ENCODE assay signal across 14 cellular contexts in the genomic region with DNA sequence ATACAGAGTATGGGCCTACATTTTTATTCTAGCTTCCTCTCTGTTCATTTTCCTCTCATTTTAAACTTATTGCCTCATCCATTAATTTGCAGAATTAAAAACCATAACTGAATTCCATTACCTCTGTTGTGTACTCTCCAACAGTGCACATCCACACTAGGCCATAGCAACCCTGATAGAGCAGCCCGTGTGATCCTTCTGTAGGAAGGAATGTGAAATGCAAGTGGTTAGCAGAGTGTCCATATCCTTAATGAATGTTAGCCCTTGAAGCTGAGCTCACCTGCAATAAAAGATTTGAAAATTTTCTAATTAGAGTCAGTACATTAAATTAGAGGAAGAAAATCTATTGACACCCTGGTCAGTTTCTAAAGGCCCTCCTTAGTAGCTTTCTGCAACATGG. TPM values are rescaled to one million over a fixed set of nuclear protein-coding genes. Genes with fewer than 3 reads are reported as not detected.
DNase-seq lines count a peak whose midpoint lies in the region; ATAC-seq and TF ChIP-seq lines count a peak whose summit lies in the region.
"Had no signal": no experiment of that assay in that cellular context is flagged by ENCODE, and none has a peak within 500 bp of the region (broad histone marks: within the 10 kb centered on the region; RNA-seq: fewer than 3 reads in every experiment).

No MANE protein-coding gene starts in this region.

- no peak for ATAC-seq in stimulated activated naive CD8-positive, alpha-beta T cell treated with anti-CD3 and anti-CD28 coated beads, Interleukin-15, amount 100 ng/mL, for 72 hours
- no peak for ATAC-seq in GM21367 (IDR thresholded peaks at IDR 0.05; ENCODE audit: unreplicated experiment)

- no peak overlapping the region for H3K27ac Mint-ChIP-seq in osteocyte (ENCODE audit: unreplicated experiment)
- no peak overlapping the region for H3K27ac Mint-ChIP-seq in stimulated activated naive CD8-positive, alpha-beta T cell treated with anti-CD3 and anti-CD28 coated beads, Interleukin-15, amount 100 ng/mL, for 72 hours

- no peak overlapping the region for H3K4me2 ChIP-seq in PC-9
- H3K4me2 ChIP-seq: KMS-11 had no signal

- no peaks in the 10 kb centered on the region for H3K9me3 Mint-ChIP-seq in osteocyte (ENCODE audit: unreplicated experiment)
- peaks cover 7 to 9% of the 10 kb centered on the region in 2 donors for H3K9me3 Mint-ChIP-seq in stimulated activated naive CD8-positive, alpha-beta T cell treated with anti-CD3 and anti-CD28 coated beads, Interleukin-15, amount 100 ng/mL, for 72 hours

- no peaks in the 10 kb centered on the region for H3K27me3 Mint-ChIP-seq in osteocyte (ENCODE audit: unreplicated experiment)
- H3K27me3 Mint-ChIP-seq in stimulated activated naive CD8-positive, alpha-beta T cell treated with anti-CD3 and anti-CD28 coated beads, Interleukin-15, amount 100 ng/mL, for 72 hours: peaks cover 28% of the 10 kb centered on the region

- H3K79me2 ChIP-seq in PC-9 (ENCODE audit: low read depth): no peaks in the 10 kb centered on the region

- no peaks in the 10 kb centered on the region for H4K20me1 ChIP-seq in PC-9 (ENCODE audit: insufficient read depth)

- H3F3A ChIP-seq in PC-9 (ENCODE audit: insufficient read depth, low read depth): no peaks in the 10 kb centered on the region

- H3K4me1 Mint-ChIP-seq in osteocyte (ENCODE audit: unreplicated experiment): peaks cover 9% of the 10 kb centered on the region
- no peaks in the 10 kb centered on the region for H3K4me1 Mint-ChIP-seq in stimulated activated naive CD8-positive, alpha-beta T cell treated with anti-CD3 and anti-CD28 coated beads, Interleukin-15, amount 100 ng/mL, for 72 hours

- DNase-seq in NCI-H82 (lab: John Stamatoyannopoulos, UW) (peak; percentile 16), NCI-H82 treated with DMSO at 0.1 percent for 48 hours (lab: John Stamatoyannopoulos, UW; ENCODE audit: unreplicated experiment) (no peak), PC-9 (no peak), epithelial cell of proximal tubule (ENCODE audit: low read depth) (no peak), osteocyte (ENCODE audit: extremely low spot score, unreplicated experiment) (no peak), putamen (ENCODE audit: low spot score) (no peak)
- DNase-seq in stimulated activated naive CD8-positive, alpha-beta T cell treated with anti-CD3 and anti-CD28 coated beads, Interleukin-15, amount 100 ng/mL, for 72 hours: no peak
- DNase-seq: activated CD4-positive, alpha-beta T cell treated with anti-CD3 and anti-CD28 coated beads for 1 hour; esophagus squamous epithelium; NCI-H1694 treated with DMSO at 0.1 percent for 48 hours; transverse colon had no signal

- CTCF ChIA-PET in PC-9 (lab: Charles Lee): no interaction called here

- H3K9me2 ChIP-seq in PC-9 (ENCODE audit: insufficient read depth): no peaks in the 10 kb centered on the region

- no peak overlapping the region for H2AFZ ChIP-seq in PC-9

- no peak overlapping the region for H3K4me3 ChIP-seq in PC-9
- H3K4me3 ChIP-seq in epithelial cell of proximal tubule (ENCODE audit: low read depth, low read length): no peak overlapping the region
- H3K4me3 ChIP-seq: esophagus squamous epithelium, transverse colon had no signal

- H3K4me3 Mint-ChIP-seq in osteocyte (ENCODE audit: unreplicated experiment): no peak overlapping the region
- H3K4me3 Mint-ChIP-seq in stimulated activated naive CD8-positive, alpha-beta T cell treated with anti-CD3 and anti-CD28 coated beads, Interleukin-15, amount 100 ng/mL, for 72 hours: no peak overlapping the region

- POLR2A ChIA-PET in PC-9 (lab: Charles Lee; ENCODE audit: unreplicated experiment): no interaction called here

- no peaks in the 10 kb centered on the region for H3K9me3 ChIP-seq in PC-9 (ENCODE audit: insufficient read depth, low read depth)
- H3K9me3 ChIP-seq: esophagus squamous epithelium, transverse colon had no signal

- H3K36me3 ChIP-seq in PC-9 (ENCODE audit: low read depth): no peaks in the 10 kb centered on the region
- H3K36me3 ChIP-seq: esophagus squamous epithelium, transverse colon had no signal

- no peaks in the 10 kb centered on the region for H3K4me1 ChIP-seq in PC-9 (replicated peaks; ENCODE audit: insufficient read depth)
- H3K4me1 ChIP-seq: transverse colon had no signal

- TF ChIP-seq CTCF in PC-9 (conservative IDR thresholded peaks at IDR 0.05) (peak; percentile 59), epithelial cell of proximal tubule (conservative IDR thresholded peaks at IDR 0.05; ENCODE audit: low read depth, low read length) (peak; percentile 43), osteocyte (IDR thresholded peaks at IDR 0.05) (peak; percentile 26)

- BruUV-seq in PC-9 (replicated peaks; lab: Mats Ljungman, UMichigan): no TSS peak

- H3K36me3 Mint-ChIP-seq in osteocyte (ENCODE audit: unreplicated experiment): no peaks in the 10 kb centered on the region

- no peak overlapping the region for H3K27ac ChIP-seq in PC-9
- H3K27ac ChIP-seq: esophagus squamous epithelium, KMS-11, transverse colon had no signal

- peaks cover 13% of the 10 kb centered on the region; the same call in 1 of the 2 replicates for H3K27me3 ChIP-seq in PC-9 (ENCODE audit: insufficient read depth, low read depth)

- intact Hi-C loops in PC-9 (cut with micrococcal nuclease; ENCODE audit: unreplicated experiment): no loop called here

RNA-seq across cellular contexts. Expression of gene GRIK2, which starts 6.5 kb away (rescaled TPM):
- total RNA-seq in PC-9 (2021) (0.43 and 0.61 TPM in 2 replicates), epithelial cell of proximal tubule (0.86 TPM in 1 of 2 replicates, not detected in the other), osteocyte (7.1 and 10.8 TPM in 2 replicates)
- total RNA-seq: Daoy had no signal
